In genomic region chr2:140586379-140586778, GRCh38 we compare ENCODE assay signal across 8 cellular contexts.
DNase-seq lines count a peak whose midpoint lies in the region; ATAC-seq, FAIRE-seq and TF ChIP-seq lines count a peak whose summit lies in the region.

No MANE protein-coding gene starts in this region.

- no peak for TF ChIP-seq EP300 in tibial nerve (IDR thresholded peaks at IDR 0.05)

- no peak for TF ChIP-seq POLR2A in tibial nerve (IDR thresholded peaks at IDR 0.05)

- H3K27me3 ChIP-seq in tibial nerve, result no peaks in the 10 kb centered on the region

- FAIRE-seq in GM18507 (lab: Jason Lieb, UNC), result peak; percentile 64

- no peaks in the 10 kb centered on the region for H3K36me3 ChIP-seq in tibial nerve

- no peak overlapping the region for H3K4me3 Mint-ChIP-seq in type B pancreatic cell
- no peak overlapping the region for H3K4me3 Mint-ChIP-seq in mesothelial cell of epicardium

- no peaks in the 10 kb centered on the region for H3K9me3 ChIP-seq in tibial nerve

- H3K27ac ChIP-seq in tibial nerve, result no peak overlapping the region

- no peaks in the 10 kb centered on the region for H3K9me3 Mint-ChIP-seq in type B pancreatic cell
- no peaks in the 10 kb centered on the region for H3K9me3 Mint-ChIP-seq in mesothelial cell of epicardium

- H3K36me3 Mint-ChIP-seq in type B pancreatic cell (no peaks in the 10 kb centered on the region), mesothelial cell of epicardium (no peaks in the 10 kb centered on the region)

- no peak overlapping the region for H3K4me3 ChIP-seq in tibial nerve

- WGBS in tibial nerve, 2 donors, result 80 to 81% methylated on average over 2 of the region's 2 CpGs

- peak; percentile 62 for TF ChIP-seq CTCF in type B pancreatic cell (conservative IDR thresholded peaks at IDR 0.05)
- TF ChIP-seq CTCF in mesothelial cell of epicardium (IDR thresholded peaks at IDR 0.05; ENCODE audit: unreplicated experiment), result no peak
- TF ChIP-seq CTCF in tibial nerve (IDR thresholded peaks at IDR 0.05), result peak in 1 of 5 experiments; percentile 14

- DNase-seq in GM18507 (ENCODE audit: extremely low spot score, insufficient read length, low read depth) (peak; percentile 1), M059J (ENCODE audit: low read depth) (peak; percentile 5), ecto neural progenitor cell (ENCODE audit: low spot score) (peak; percentile 55), type B pancreatic cell (ENCODE audit: extremely low spot score, unreplicated experiment) (no peak), NCI-H510A treated with DMSO at 0.1 percent for 48 hours (lab: John Stamatoyannopoulos, UW) (no peak), mesothelial cell of epicardium (ENCODE audit: low spot score in 2 of 2, unreplicated experiment in 2 of 2) (no peak), tibial nerve (ENCODE audit: low spot score in 2 of 2) (no peak)

- H3K4me1 Mint-ChIP-seq in type B pancreatic cell (ENCODE audit: unreplicated experiment) (no peaks in the 10 kb centered on the region), mesothelial cell of epicardium (peaks cover 8% of the 10 kb centered on the region)

- H3K27ac Mint-ChIP-seq in type B pancreatic cell (no peak overlapping the region), mesothelial cell of epicardium (no peak overlapping the region)

- ATAC-seq in HG02571 (IDR thresholded peaks at IDR 0.05; ENCODE audit: unreplicated experiment), result peak; percentile 97

- no peaks in the 10 kb centered on the region for H3K4me1 ChIP-seq in tibial nerve

- H3K27me3 Mint-ChIP-seq in type B pancreatic cell, result peaks cover 40% of the 10 kb centered on the region
- H3K27me3 Mint-ChIP-seq in mesothelial cell of epicardium (ENCODE audit: low read depth), result no peaks in the 10 kb centered on the region

Comparison
In these comparisons a context has a peak if more than half of its experiments do, and no peak if none do; other contexts are left out.
1. DNase-seq: peak in GM18507 (single experiment), M059J (single experiment) and ecto neural progenitor cell (single experiment); none in type B pancreatic cell (single experiment), NCI-H510A treated with DMSO at 0.1 percent for 48 hours (single experiment), mesothelial cell of epicardium (0 of 2) and tibial nerve (0 of 2).